13 cellular contexts compared by ENCODE assay signal in the genomic region with DNA sequence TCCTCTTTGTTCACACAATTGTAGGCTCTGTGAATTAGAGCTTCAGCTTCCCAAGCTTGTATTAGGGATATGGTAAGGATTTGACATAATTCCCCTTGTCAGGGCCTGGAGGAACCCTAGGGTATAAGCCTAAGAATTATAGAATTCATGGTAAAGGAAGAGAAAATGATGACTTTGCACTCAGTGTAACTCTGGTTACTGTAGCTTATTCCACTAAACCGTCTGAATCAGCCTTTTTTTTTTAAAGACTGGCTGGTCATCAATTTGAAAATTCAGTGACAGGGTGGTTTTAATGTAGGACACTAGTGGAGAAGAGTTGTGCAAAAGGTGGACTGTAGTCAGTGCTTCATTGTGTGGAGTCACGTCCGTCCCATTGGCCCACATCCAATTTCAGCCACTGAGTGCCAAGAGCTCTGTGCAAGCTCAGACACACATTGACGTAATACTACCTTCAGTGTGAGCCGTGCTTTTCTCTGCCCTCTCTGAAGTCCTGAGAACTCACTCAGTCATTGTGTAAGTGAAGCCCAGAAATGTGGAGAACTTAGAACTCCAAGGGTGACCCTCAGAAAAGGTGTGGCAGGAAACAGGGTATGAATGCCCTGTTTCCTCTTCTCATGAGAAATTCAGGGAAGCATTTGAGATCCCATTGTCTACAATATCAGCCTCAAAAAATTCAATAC.
A peak's percentile ranks its signal among the peaks of the same experiment; 100 is the strongest.
DNase-seq lines count a peak whose midpoint lies in the region; ATAC-seq and TF ChIP-seq lines count a peak whose summit lies in the region.
"Had no signal": no experiment of that assay in that cellular context is flagged by ENCODE, and none has a peak within 500 bp of the region (broad histone marks: within the 10 kb centered on the region; RNA-seq: fewer than 3 reads in every experiment).

No MANE protein-coding gene starts in this region.

- TF ChIP-seq POLR2A in heart left ventricle (IDR thresholded peaks at IDR 0.05) = no peak

- H3K4me1 Mint-ChIP-seq in GM23338 = no peaks in the 10 kb centered on the region
- no peaks in the 10 kb centered on the region for H3K4me1 Mint-ChIP-seq in activated T-helper 17 cell treated with anti-CD3 and anti-CD28 coated beads, Interleukin-2, amount 50 U/mL, for 72 hours
- no peaks in the 10 kb centered on the region for H3K4me1 Mint-ChIP-seq in activated naive CD8-positive, alpha-beta T cell treated with anti-CD3 and anti-CD28 coated beads, Interleukin-2, amount 50 U/mL, for 24 hours
- H3K4me1 Mint-ChIP-seq: CD4-positive, alpha-beta memory T cell had no signal

- H3K4me3 ChIP-seq in GM23338 (no peak overlapping the region), heart left ventricle (peak overlapping the region in 1 of 12 donors; percentile 4)
- H3K4me3 ChIP-seq: breast epithelium had no signal

- H3K27me3 ChIP-seq in GM23338 (ENCODE audit: insufficient read depth) (no peaks in the 10 kb centered on the region), heart left ventricle (no peaks in the 10 kb centered on the region)
- H3K27me3 ChIP-seq: breast epithelium had no signal

- no peaks in the 10 kb centered on the region for H3K36me3 Mint-ChIP-seq in GM23338 (ENCODE audit: low read depth)
- H3K36me3 Mint-ChIP-seq in activated T-helper 17 cell treated with anti-CD3 and anti-CD28 coated beads, Interleukin-2, amount 50 U/mL, for 72 hours (ENCODE audit: low read depth) = no peaks in the 10 kb centered on the region
- no peaks in the 10 kb centered on the region for H3K36me3 Mint-ChIP-seq in activated naive CD8-positive, alpha-beta T cell treated with anti-CD3 and anti-CD28 coated beads, Interleukin-2, amount 50 U/mL, for 24 hours (ENCODE audit: low read depth)
- H3K36me3 Mint-ChIP-seq: CD4-positive, alpha-beta memory T cell had no signal

- H3K4me1 ChIP-seq in GM23338 (ENCODE audit: insufficient read depth) (no peaks in the 10 kb centered on the region), heart left ventricle (peaks cover 0 to 19% (median 6%) of the 10 kb centered on the region in 12 donors)
- H3K4me1 ChIP-seq: breast epithelium had no signal

- no peak overlapping the region for H3K27ac Mint-ChIP-seq in GM23338
- H3K27ac Mint-ChIP-seq in activated T-helper 17 cell treated with anti-CD3 and anti-CD28 coated beads, Interleukin-2, amount 50 U/mL, for 72 hours = no peak overlapping the region
- no peak overlapping the region for H3K27ac Mint-ChIP-seq in activated naive CD8-positive, alpha-beta T cell treated with anti-CD3 and anti-CD28 coated beads, Interleukin-2, amount 50 U/mL, for 24 hours
- H3K27ac Mint-ChIP-seq: CD4-positive, alpha-beta memory T cell had no signal

- H3K9me3 ChIP-seq in heart left ventricle = no peaks in the 10 kb centered on the region
- H3K9me3 ChIP-seq: breast epithelium had no signal

- H3K36me3 ChIP-seq in GM23338 (ENCODE audit: insufficient read depth) (no peaks in the 10 kb centered on the region), heart left ventricle (no peaks in the 10 kb centered on the region)
- H3K36me3 ChIP-seq: breast epithelium had no signal

- ATAC-seq in GM23338 (no peak), heart left ventricle (peak; percentile 94 to 99 (median 98)), HG02981 (IDR thresholded peaks at IDR 0.05; ENCODE audit: unreplicated experiment) (no peak)
- no peak for ATAC-seq in activated T-helper 17 cell treated with anti-CD3 and anti-CD28 coated beads, Interleukin-2, amount 50 U/mL, for 72 hours (replicated peaks)
- no peak for ATAC-seq in activated naive CD8-positive, alpha-beta T cell treated with anti-CD3 and anti-CD28 coated beads, Interleukin-2, amount 50 U/mL, for 24 hours

- H3K4me2 ChIP-seq in GM23338 = no peak overlapping the region

- H3K9me2 ChIP-seq in GM23338 (ENCODE audit: insufficient read depth) = peaks cover 16% of the 10 kb centered on the region; the same call in 1 of the 2 replicates

- TF ChIP-seq CTCF in GM23338 (conservative IDR thresholded peaks at IDR 0.05; ENCODE audit: low read depth in 2 of 2) (no peak), heart left ventricle (IDR thresholded peaks at IDR 0.05) (no peak)

- peak overlapping the region; percentile 81; the same call in 1 of the 2 replicates for H2AFZ ChIP-seq in GM23338

- no peak overlapping the region for H3K27ac ChIP-seq in GM23338 (ENCODE audit: low read depth)
- H3K27ac ChIP-seq in heart left ventricle = peak overlapping the region in 11 of 12 donors; percentile 8 to 82 (median 59)
- H3K27ac ChIP-seq: breast epithelium had no signal

- H3K27me3 Mint-ChIP-seq in GM23338 (ENCODE audit: insufficient read depth, low read depth, poor library complexity) = no peaks in the 10 kb centered on the region
- H3K27me3 Mint-ChIP-seq in activated T-helper 17 cell treated with anti-CD3 and anti-CD28 coated beads, Interleukin-2, amount 50 U/mL, for 72 hours = no peaks in the 10 kb centered on the region
- H3K27me3 Mint-ChIP-seq in activated naive CD8-positive, alpha-beta T cell treated with anti-CD3 and anti-CD28 coated beads, Interleukin-2, amount 50 U/mL, for 24 hours = no peaks in the 10 kb centered on the region

- H3K79me2 ChIP-seq in GM23338 (replicated peaks; ENCODE audit: insufficient read depth) = no peaks in the 10 kb centered on the region

- DNase-seq in GM23338 (ENCODE audit: low spot score) (no peak), amniotic epithelial cell (ENCODE audit: low read depth) (peak; percentile 85), heart left ventricle (peak; percentile 75 to 91 (median 81)), posterior vena cava (ENCODE audit: low spot score) (peak; percentile 89), NAMALWA (ENCODE audit: low spot score) (no peak)
- no peak for DNase-seq in activated naive CD8-positive, alpha-beta T cell treated with anti-CD3 and anti-CD28 coated beads, Interleukin-2, amount 50 U/mL, for 24 hours
- DNase-seq: CD4-positive, alpha-beta memory T cell; HCEC 1CT; NCI-H146; occipital lobe had no signal

- intact Hi-C loops in heart left ventricle (cut with DNase I) = no loop called here
- intact Hi-C loops in posterior vena cava (cut with DNase I) = no loop called here

- H3K4me3 Mint-ChIP-seq in GM23338 = no peak overlapping the region
- no peak overlapping the region for H3K4me3 Mint-ChIP-seq in activated T-helper 17 cell treated with anti-CD3 and anti-CD28 coated beads, Interleukin-2, amount 50 U/mL, for 72 hours
- H3K4me3 Mint-ChIP-seq in activated naive CD8-positive, alpha-beta T cell treated with anti-CD3 and anti-CD28 coated beads, Interleukin-2, amount 50 U/mL, for 24 hours = no peak overlapping the region
- H3K4me3 Mint-ChIP-seq: CD4-positive, alpha-beta memory T cell had no signal

- no peaks in the 10 kb centered on the region for H3F3A ChIP-seq in GM23338 (replicated peaks; ENCODE audit: low read depth)

- H3K9me3 Mint-ChIP-seq in GM23338 = no peaks in the 10 kb centered on the region
- peaks cover 5% of the 10 kb centered on the region for H3K9me3 Mint-ChIP-seq in activated T-helper 17 cell treated with anti-CD3 and anti-CD28 coated beads, Interleukin-2, amount 50 U/mL, for 72 hours
- no peaks in the 10 kb centered on the region for H3K9me3 Mint-ChIP-seq in activated naive CD8-positive, alpha-beta T cell treated with anti-CD3 and anti-CD28 coated beads, Interleukin-2, amount 50 U/mL, for 24 hours

- WGBS in heart left ventricle, 4 donors = 7 to 14% (median 9%) methylated on average over 5 of the region's 5 CpGs

- no peaks in the 10 kb centered on the region for H4K20me1 ChIP-seq in GM23338 (replicated peaks; ENCODE audit: insufficient read depth)

TF ChIP-seq in GM23338, 12 proteins besides CTCF, POLR2A, EP300 and RAD21:
- TF ChIP-seq STAT1 (IDR thresholded peaks at IDR 0.05; ENCODE audit: unreplicated experiment) = no peak
- no peak for TF ChIP-seq EZH2 (IDR thresholded peaks at IDR 0.05; ENCODE audit: low read depth, unreplicated experiment)
- TF ChIP-seq EZH2phosphoT487 (IDR thresholded peaks at IDR 0.05; ENCODE audit: unreplicated experiment) = no peak

Comparison
In these comparisons a context has a peak if more than half of its experiments do, and no peak if none do; other contexts are left out.
1. ATAC-seq: peak in heart left ventricle (4 of 4); none in GM23338 (single experiment), activated T-helper 17 cell treated with anti-CD3 and anti-CD28 coated beads, Interleukin-2, amount 50 U/mL, for 72 hours (single experiment), HG02981 (single experiment) and activated naive CD8-positive, alpha-beta T cell treated with anti-CD3 and anti-CD28 coated beads, Interleukin-2, amount 50 U/mL, for 24 hours (single experiment).
2. DNase-seq: peak in amniotic epithelial cell (single experiment), heart left ventricle (5 of 5) and posterior vena cava (single experiment); none in GM23338 (single experiment), NAMALWA (single experiment) and activated naive CD8-positive, alpha-beta T cell treated with anti-CD3 and anti-CD28 coated beads, Interleukin-2, amount 50 U/mL, for 24 hours (single experiment).